1 cellular context compared by ENCODE assay signal in genomic region chr1:168260393-168260792, GRCh38.
TF ChIP-seq lines count a peak whose summit lies in the region.

No MANE protein-coding gene starts in this region.

TF ChIP-seq in H1, 55 proteins besides CTCF, POLR2A, EP300 and RAD21:
- no peak for TF ChIP-seq CREB1 (IDR thresholded peaks at IDR 0.05)
- TF ChIP-seq HDAC2 (IDR thresholded peaks at IDR 0.05; ENCODE audit: borderline replicate concordance in 1 of 2, low read depth in 2 of 2, low read length in 2 of 2), result no peak
- TF ChIP-seq USF2 (IDR thresholded peaks at IDR 0.05; ENCODE audit: low read length), result no peak
- TF ChIP-seq JUND (IDR thresholded peaks at IDR 0.05; ENCODE audit: low read length), result no peak
- no peak for TF ChIP-seq CBX5 (IDR thresholded peaks at IDR 0.05; ENCODE audit: low read depth, low read length)
- TF ChIP-seq FOSL1 (IDR thresholded peaks at IDR 0.05; ENCODE audit: insufficient read depth, low read depth, low read length), result no peak
- no peak for TF ChIP-seq BACH1 (IDR thresholded peaks at IDR 0.05; ENCODE audit: low read length)
- no peak for TF ChIP-seq POU5F1 (IDR thresholded peaks at IDR 0.05; ENCODE audit: low read depth, low read length)
- TF ChIP-seq MAX (IDR thresholded peaks at IDR 0.05), result no peak
- TF ChIP-seq GABPA (IDR thresholded peaks at IDR 0.05; ENCODE audit: borderline replicate concordance, insufficient read depth, low read length), result no peak
- no peak for TF ChIP-seq SAP30 (IDR thresholded peaks at IDR 0.05; ENCODE audit: insufficient read depth, insufficient replicate concordance, low read length)
- no peak for TF ChIP-seq TCF12 (IDR thresholded peaks at IDR 0.05; ENCODE audit: low read depth, low read length)
- TF ChIP-seq CHD1 (IDR thresholded peaks at IDR 0.05; ENCODE audit: low read depth, low read length), result no peak
- no peak for TF ChIP-seq ATF3 (IDR thresholded peaks at IDR 0.05; ENCODE audit: insufficient read depth, low read depth, low read length)
- no peak for TF ChIP-seq RFX5 (IDR thresholded peaks at IDR 0.05; ENCODE audit: borderline replicate concordance, low read depth, low read length)
- no peak for TF ChIP-seq ASH2L (IDR thresholded peaks at IDR 0.05; ENCODE audit: low read length)
